9 cellular contexts compared by ENCODE assay signal in genomic region chr17:64216030-64216384, GRCh38. TPM values are rescaled to one million over a fixed set of nuclear protein-coding genes. Genes with fewer than 3 reads are reported as not detected.
DNase-seq lines count a peak whose midpoint lies in the region; ATAC-seq, FAIRE-seq and TF ChIP-seq lines count a peak whose summit lies in the region.
"Had no signal": no experiment of that assay in that cellular context is flagged by ENCODE, and none has a peak within 500 bp of the region (broad histone marks: within the 10 kb centered on the region; RNA-seq: fewer than 3 reads in every experiment).

No MANE protein-coding gene starts in this region.

- H3K36me3 ChIP-seq in Caco-2 (ENCODE audit: control insufficient read depth, insufficient read depth, low read length) (peaks cover 1% of the 10 kb centered on the region; the same call in 1 of the 2 replicates), K562 (ENCODE audit: control insufficient read depth, insufficient read depth, low read length) (peaks cover 26% of the 10 kb centered on the region), right atrium auricular region (peaks cover 22% of the 10 kb centered on the region), psoas muscle (ENCODE audit: insufficient read depth in 1 of 2, low read depth in 1 of 2) (peaks cover 12 to 25% of the 10 kb centered on the region in 2 donors)

- no peak for TF ChIP-seq EP300 in K562 (IDR thresholded peaks at IDR 0.05; ENCODE audit: low read length)

- H3K4me3 ChIP-seq in Caco-2 (ENCODE audit: low read depth, low read length), result no peak overlapping the region
- H3K4me3 ChIP-seq in K562, result no peak overlapping the region
- H3K4me3 ChIP-seq in right atrium auricular region, result no peak overlapping the region
- no peak overlapping the region for H3K4me3 ChIP-seq in psoas muscle

- no peak for DNase-seq in Caco-2
- DNase-seq in K562 (ENCODE audit: extremely low read depth in 1 of 4, low spot score in 3 of 4), result no peak
- no peak for DNase-seq in right atrium auricular region (ENCODE audit: low spot score)
- no peak for DNase-seq in psoas muscle
- DNase-seq in activated CD4-positive, CD25-positive, alpha-beta regulatory T cell (lab: John Stamatoyannopoulos, UW), result no peak
- no peak for DNase-seq in COLO668 (lab: John Stamatoyannopoulos, UW; ENCODE audit: unreplicated experiment)
- DNase-seq: anterior cingulate cortex had no signal

- H3K27me3 ChIP-seq in Caco-2 (replicated peaks; ENCODE audit: control insufficient read depth, insufficient read depth, low read length), result no peaks in the 10 kb centered on the region
- no peaks in the 10 kb centered on the region for H3K27me3 ChIP-seq in K562 (ENCODE audit: control insufficient read depth in 2 of 2, insufficient read depth in 2 of 2, low read length in 2 of 2)
- H3K27me3 ChIP-seq in right atrium auricular region, result no peaks in the 10 kb centered on the region
- H3K27me3 ChIP-seq in psoas muscle (ENCODE audit: insufficient read depth in 3 of 3, low read length in 2 of 3), result no peaks in the 10 kb centered on the region

- no peak for TF ChIP-seq POLR2A in K562 (conservative IDR thresholded peaks at IDR 0.05)

- H3K27me3 Mint-ChIP-seq in Caco-2 (ENCODE audit: insufficient read depth, unreplicated experiment), result no peaks in the 10 kb centered on the region

- H3K4me1 ChIP-seq in Caco-2 (peaks cover 45% of the 10 kb centered on the region), K562 (replicated peaks in 1 of 2; ENCODE audit: control insufficient read depth in 2 of 2, insufficient read depth in 2 of 2, low read length in 2 of 2) (peaks cover 27 to 55% of the 10 kb centered on the region in 2 experiments; a peak in 4 of 5 replicates), right atrium auricular region (peaks cover 0 to 44% of the 10 kb centered on the region in 2 donors), psoas muscle (peaks cover 46% of the 10 kb centered on the region)

- POLR2A ChIA-PET in Caco-2 (lab: Charles Lee), result interaction anchor here (1.2 kb wide), 1 partner anchor 70 kb away, joined by 10 read pairs; no protein-coding TSS in a partner anchor
- POLR2A ChIA-PET in K562 (lab: Yijun Ruan, JAX), result interaction anchor here (0.7 to 2.4 kb wide), 6 partner anchors 9 to 70 kb away, joined by 4 to 13 read pairs (median 6); no protein-coding TSS in a partner anchor

- no peaks in the 10 kb centered on the region for H3K9me3 ChIP-seq in Caco-2
- no peaks in the 10 kb centered on the region for H3K9me3 ChIP-seq in K562 (replicated peaks; ENCODE audit: control insufficient read depth, insufficient read depth, low read depth, low read length)
- H3K9me3 ChIP-seq in right atrium auricular region, result no peaks in the 10 kb centered on the region
- no peaks in the 10 kb centered on the region for H3K9me3 ChIP-seq in psoas muscle

- peaks cover 37% of the 10 kb centered on the region for H3K4me1 Mint-ChIP-seq in Caco-2 (ENCODE audit: low read depth, unreplicated experiment)

- H3K9me3 Mint-ChIP-seq in Caco-2 (ENCODE audit: unreplicated experiment), result no peaks in the 10 kb centered on the region

- H3K9me1 ChIP-seq in K562 (ENCODE audit: control insufficient read depth, insufficient read depth, low read length), result no peaks in the 10 kb centered on the region

- ATAC-seq in K562, result no peak
- no peak for ATAC-seq in psoas muscle
- no peak for ATAC-seq in HG02571 (IDR thresholded peaks at IDR 0.05; ENCODE audit: unreplicated experiment)
- ATAC-seq in GM19023 (IDR thresholded peaks at IDR 0.05; ENCODE audit: unreplicated experiment), result no peak

- intact Hi-C loops in Caco-2 (cut with micrococcal nuclease; ENCODE audit: unreplicated experiment), result loop anchor here (2.0 to 5.0 kb wide), 3 partner anchors 29 to 66 kb away; partner anchors contain the start of gene TEX2
- intact Hi-C loops in K562 (cut with micrococcal nuclease), result loop anchor here (5.0 kb wide), 1 partner anchor 66 kb away; no protein-coding TSS in a partner anchor
- intact Hi-C loops in psoas muscle (cut with DNase I), result loop anchor here (5.0 kb wide), 3 partner anchors 41 to 59 kb away; partner anchors contain the start of gene TEX2 (in 1 of the 2)

- peaks cover 79% of the 10 kb centered on the region for H3K79me2 ChIP-seq in K562 (ENCODE audit: control insufficient read depth, insufficient read depth, low read length)

- FAIRE-seq in K562 (lab: Jason Lieb, UNC), result no peak

- no peak overlapping the region for H2AFZ ChIP-seq in K562 (ENCODE audit: low read depth, low read length)

- H3K27ac ChIP-seq in K562 (ENCODE audit: extremely low read depth, low read depth, low read length), result peak overlapping the region; percentile 71; the same call in 2 of the 3 replicates
- H3K27ac ChIP-seq in right atrium auricular region, result peak overlapping the region; percentile 71 to 77
- H3K27ac ChIP-seq in psoas muscle, result peak overlapping the region; percentile 80

- TF ChIP-seq CTCF in Caco-2 (IDR thresholded peaks at IDR 0.05; ENCODE audit: insufficient read depth in 1 of 2, low read depth in 1 of 2, low read length in 1 of 2, severe bottlenecking in 1 of 2, unreplicated experiment in 1 of 2) (no peak), K562 (IDR thresholded peaks at IDR 0.05 in 2 of 3, conservative IDR thresholded peaks at IDR 0.05 in 1 of 3; ENCODE audit: insufficient read depth in 2 of 3, low read depth in 1 of 3, low read length in 3 of 3) (no peak), right atrium auricular region (IDR thresholded peaks at IDR 0.05) (no peak), psoas muscle (IDR thresholded peaks at IDR 0.05) (no peak)

- H3K9ac ChIP-seq in K562 (ENCODE audit: insufficient read depth in 1 of 2, low read depth in 2 of 2, low read length in 2 of 2), result peak overlapping the region in 1 of 2 experiments; percentile 40; a peak in 2 of 4 replicates

- BruUV-seq in Caco-2 (replicated peaks; lab: Mats Ljungman, UMichigan), result no TSS peak
- BruUV-seq in K562 (replicated peaks; lab: Mats Ljungman, UMichigan), result no TSS peak

- no peaks in the 10 kb centered on the region for H3K36me3 Mint-ChIP-seq in Caco-2 (ENCODE audit: insufficient read depth, unreplicated experiment)

- in situ Hi-C loops in K562 (cut with MboI), result no loop called here

- WGBS in K562 (ENCODE audit: insufficient coverage, low coverage, missing lambda C conversion rate), result 42% methylated on average over 2 of the region's 2 CpGs
- 26 to 40% (median 27%) methylated on average over 2 of the region's 2 CpGs for WGBS in psoas muscle, 3 donors

- no peak overlapping the region for H3K4me3 Mint-ChIP-seq in Caco-2 (ENCODE audit: unreplicated experiment)

- TF ChIP-seq RAD21 in K562 (CRISPR knock-in tag; conservative IDR thresholded peaks at IDR 0.05 in 1 of 2, IDR thresholded peaks at IDR 0.05 in 1 of 2), result no peak

- CTCF ChIA-PET in Caco-2 (lab: Charles Lee) (interaction anchor here (0.6 to 1.0 kb wide), 2 partner anchors 44 to 66 kb away, joined by 3 to 4 read pairs; no protein-coding TSS in a partner anchor), K562 (lab: Yijun Ruan, JAX; ENCODE audit: low intra/inter-chr PET ratio) (interaction anchor here (0.7 to 1.4 kb wide), 2 partner anchors 66 to 76 kb away, joined by 3 to 5 read pairs; no protein-coding TSS in a partner anchor)

- H3K4me2 ChIP-seq in K562 (ENCODE audit: insufficient read depth, low read length), result peak overlapping the region; percentile 69; the same call in 1 of the 2 replicates

- peak overlapping the region; percentile 42 for H3K27ac Mint-ChIP-seq in Caco-2 (ENCODE audit: unreplicated experiment)

- peaks cover 5% of the 10 kb centered on the region; the same call in 1 of the 2 replicates for H4K20me1 ChIP-seq in K562 (replicated peaks; ENCODE audit: control insufficient read depth, insufficient read depth, low read length)

RNA-seq across cellular contexts. Expression of gene TEX2, which starts 47.1 kb away (rescaled TPM):
- total RNA-seq in Caco-2 (2022) (19.3 and 20.2 TPM in 2 replicates), K562 (2014; rRNA removed) (19.8 and 23.9 TPM in 2 replicates), K562 (2014; rRNA removed; fragmentation: Illumina TruSeq; extraction: Trizol) (17.5 and 17.7 TPM in 2 replicates), K562 (2015; rRNA removed; fragmentation: Illumina TruSeq; extraction: Trizol) (17.7 and 18.1 TPM in 2 replicates), K562 (2021) (24.5 and 27.6 TPM in 2 replicates), right atrium auricular region (10 to 100 TPM; 42.6 to 44.4 TPM), psoas muscle (10 to 100 TPM; 45.7 to 72.7 (median 55.7) TPM)
- total RNA-seq in K562 (2011; cell fraction: chromatin; rRNA removed; ENCODE audit: low replicate concordance), result 44.0 and 59.0 TPM in 2 replicates
- 27.0 and 29.3 TPM in 2 replicates for total RNA-seq in K562 (2011; cell fraction: nucleolus; rRNA removed)
- total RNA-seq in K562 (2011; cell fraction: nucleoplasm; rRNA removed), result 38.6 and 52.3 TPM in 2 replicates
- polyA plus RNA-seq in K562 (2011; rRNA removed) (15.2 and 19.3 TPM in 2 replicates), K562 (2014; fragmentation: Illumina TruSeq; extraction: Trizol) (23.6 and 27.6 TPM in 2 replicates), K562 (2014; fragmentation: Nextera tagmentation; extraction: Ambion mirVana) (1 to 10 TPM; 4.1 to 4.8 TPM), K562 (2014; rRNA removed) (18.4 and 20.2 TPM in 2 replicates), psoas muscle (10 to 100 TPM; 29.4 to 57.1 (median 42.9) TPM)
- polyA plus RNA-seq in K562 (2011; cell fraction: cytosol; rRNA removed), result 12.2 and 12.8 TPM in 2 replicates
- 22.0 and 25.0 TPM in 2 replicates for polyA plus RNA-seq in K562 (2011; cell fraction: nucleus; rRNA removed)
- polyA plus RNA-seq in K562 (2012), result 9.8 and 13.7 TPM in 2 replicates
- polyA minus RNA-seq in K562 (2011; rRNA and poly(A)+ RNA removed), result 28.0 and 31.6 TPM in 2 replicates
- 9.4 and 13.2 TPM in 2 replicates for polyA minus RNA-seq in K562 (2011; cell fraction: cytosol; rRNA and poly(A)+ RNA removed)
- 22.8 and 23.2 TPM in 2 replicates for polyA minus RNA-seq in K562 (2011; cell fraction: nucleus; rRNA and poly(A)+ RNA removed)
